Comparison of ENCODE assay signal across 1 cellular context in the genomic region with DNA sequence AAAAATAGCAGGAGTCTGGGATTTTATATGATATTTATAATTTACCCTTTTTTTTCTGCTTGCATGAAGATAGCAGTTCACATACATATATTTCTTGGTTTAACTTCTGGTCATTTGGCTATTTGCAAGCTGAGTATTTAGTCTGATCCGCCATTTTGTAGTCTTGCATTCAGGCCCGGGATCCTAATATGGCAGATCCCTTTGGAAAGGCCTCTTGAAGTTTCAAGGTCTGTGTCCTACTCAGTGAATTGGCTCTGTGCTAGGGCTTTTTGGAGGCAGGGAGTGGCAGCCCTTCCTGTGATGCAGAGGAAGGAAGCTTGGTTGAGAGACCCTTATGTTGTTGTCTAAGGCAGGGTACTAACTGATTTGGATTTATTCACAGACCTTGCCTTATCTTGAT.
TF ChIP-seq lines count a peak whose summit lies in the region.

No MANE protein-coding gene starts in this region.

TF ChIP-seq in GM12878, 131 proteins besides CTCF, POLR2A, EP300 and RAD21:
- no peak for TF ChIP-seq EGR1 (IDR thresholded peaks at IDR 0.05; ENCODE audit: borderline replicate concordance in 1 of 2, low read depth in 2 of 2, low read length in 2 of 2)
- TF ChIP-seq TCF12 (IDR thresholded peaks at IDR 0.05; ENCODE audit: low read depth, low read length) = no peak
- TF ChIP-seq CBX5 (IDR thresholded peaks at IDR 0.05; ENCODE audit: low read depth) = no peak
- no peak for TF ChIP-seq RFX5 (IDR thresholded peaks at IDR 0.05; ENCODE audit: low read depth, low read length)
- TF ChIP-seq FOS (IDR thresholded peaks at IDR 0.05; ENCODE audit: borderline replicate concordance, extremely low read depth, insufficient read length) = no peak
- TF ChIP-seq CREB1 (IDR thresholded peaks at IDR 0.05; ENCODE audit: low read depth) = no peak
- TF ChIP-seq BMI1 (IDR thresholded peaks at IDR 0.05; ENCODE audit: borderline replicate concordance) = no peak
- no peak for TF ChIP-seq HDAC6 (IDR thresholded peaks at IDR 0.05; ENCODE audit: unreplicated experiment)
- no peak for TF ChIP-seq SREBF1 (IDR thresholded peaks at IDR 0.05; ENCODE audit: low read length)
- TF ChIP-seq IKZF2 (IDR thresholded peaks at IDR 0.05) = no peak
- TF ChIP-seq MTA3 (IDR thresholded peaks at IDR 0.05; ENCODE audit: borderline replicate concordance, low read length) = no peak
- TF ChIP-seq ESRRA (IDR thresholded peaks at IDR 0.05; ENCODE audit: low read length) = no peak
- no peak for TF ChIP-seq CBX3 (IDR thresholded peaks at IDR 0.05; ENCODE audit: borderline replicate concordance, low read depth)
- TF ChIP-seq HCFC1 (IDR thresholded peaks at IDR 0.05; ENCODE audit: low read length) = no peak
- no peak for TF ChIP-seq SPI1 (IDR thresholded peaks at IDR 0.05; ENCODE audit: borderline replicate concordance, insufficient read depth, low read depth, low read length)
TF ChIP-seq in GM12878: peak in this region for 0.
